2 cellular contexts compared by ENCODE assay signal in the genomic region with DNA sequence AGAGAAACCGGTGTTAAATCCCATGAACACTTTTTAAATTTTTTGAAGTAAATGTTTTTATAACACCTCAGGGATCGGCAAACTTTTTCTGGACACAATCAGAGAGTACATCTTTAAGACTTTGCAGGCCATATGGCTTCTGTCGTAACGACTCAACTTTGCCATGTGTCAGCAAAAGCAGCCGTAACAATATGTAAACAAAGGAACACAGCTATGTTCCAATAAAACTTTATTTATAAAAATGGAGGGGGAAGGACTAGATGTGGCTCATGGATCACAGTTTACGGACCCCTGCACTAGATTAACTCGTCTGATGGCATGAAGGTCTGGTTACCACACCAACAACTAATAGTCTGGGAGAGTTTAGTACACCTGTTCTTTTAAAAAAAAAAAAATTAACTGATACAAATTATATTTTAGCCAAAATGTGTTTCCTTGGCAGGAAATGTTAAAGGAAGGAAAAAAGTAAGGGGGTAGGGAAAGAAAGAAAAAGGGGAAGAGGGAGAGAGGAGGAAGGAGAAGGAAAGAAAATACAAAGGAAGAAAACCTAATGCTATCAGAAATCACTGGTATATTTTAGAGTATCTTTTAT.
TF ChIP-seq lines count a peak whose summit lies in the region.

No MANE protein-coding gene starts in this region.

TF ChIP-seq in IMR-90, 13 proteins besides CTCF, POLR2A, EP300 and RAD21:
- TF ChIP-seq BHLHE40 (IDR thresholded peaks at IDR 0.05; ENCODE audit: low read depth, low read length) (no peak), MAFK (IDR thresholded peaks at IDR 0.05; ENCODE audit: low read depth, low read length) (peak; percentile 53)

TF ChIP-seq in WTC11, 78 proteins besides CTCF, POLR2A, EP300 and RAD21:
- TF ChIP-seq, protein P1, sequence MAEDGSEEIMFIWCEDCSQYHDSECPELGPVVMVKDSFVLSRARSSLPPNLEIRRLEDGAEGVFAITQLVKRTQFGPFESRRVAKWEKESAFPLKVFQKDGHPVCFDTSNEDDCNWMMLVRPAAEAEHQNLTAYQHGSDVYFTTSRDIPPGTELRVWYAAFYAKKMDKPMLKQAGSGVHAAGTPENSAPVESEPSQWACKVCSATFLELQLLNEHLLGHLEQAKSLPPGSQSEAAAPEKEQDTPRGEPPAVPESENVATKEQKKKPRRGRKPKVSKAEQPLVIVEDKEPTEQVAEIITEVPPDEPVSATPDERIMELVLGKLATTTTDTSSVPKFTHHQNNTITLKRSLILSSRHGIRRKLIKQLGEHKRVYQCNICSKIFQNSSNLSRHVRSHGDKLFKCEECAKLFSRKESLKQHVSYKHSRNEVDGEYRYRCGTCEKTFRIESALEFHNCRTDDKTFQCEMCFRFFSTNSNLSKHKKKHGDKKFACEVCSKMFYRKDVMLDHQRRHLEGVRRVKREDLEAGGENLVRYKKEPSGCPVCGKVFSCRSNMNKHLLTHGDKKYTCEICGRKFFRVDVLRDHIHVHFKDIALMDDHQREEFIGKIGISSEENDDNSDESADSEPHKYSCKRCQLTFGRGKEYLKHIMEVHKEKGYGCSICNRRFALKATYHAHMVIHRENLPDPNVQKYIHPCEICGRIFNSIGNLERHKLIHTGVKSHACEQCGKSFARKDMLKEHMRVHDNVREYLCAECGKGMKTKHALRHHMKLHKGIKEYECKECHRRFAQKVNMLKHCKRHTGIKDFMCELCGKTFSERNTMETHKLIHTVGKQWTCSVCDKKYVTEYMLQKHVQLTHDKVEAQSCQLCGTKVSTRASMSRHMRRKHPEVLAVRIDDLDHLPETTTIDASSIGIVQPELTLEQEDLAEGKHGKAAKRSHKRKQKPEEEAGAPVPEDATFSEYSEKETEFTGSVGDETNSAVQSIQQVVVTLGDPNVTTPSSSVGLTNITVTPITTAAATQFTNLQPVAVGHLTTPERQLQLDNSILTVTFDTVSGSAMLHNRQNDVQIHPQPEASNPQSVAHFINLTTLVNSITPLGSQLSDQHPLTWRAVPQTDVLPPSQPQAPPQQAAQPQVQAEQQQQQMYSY (CRISPR knock-in tag; IDR thresholded peaks at IDR 0.05), result no peak
- TF ChIP-seq, protein P2, sequence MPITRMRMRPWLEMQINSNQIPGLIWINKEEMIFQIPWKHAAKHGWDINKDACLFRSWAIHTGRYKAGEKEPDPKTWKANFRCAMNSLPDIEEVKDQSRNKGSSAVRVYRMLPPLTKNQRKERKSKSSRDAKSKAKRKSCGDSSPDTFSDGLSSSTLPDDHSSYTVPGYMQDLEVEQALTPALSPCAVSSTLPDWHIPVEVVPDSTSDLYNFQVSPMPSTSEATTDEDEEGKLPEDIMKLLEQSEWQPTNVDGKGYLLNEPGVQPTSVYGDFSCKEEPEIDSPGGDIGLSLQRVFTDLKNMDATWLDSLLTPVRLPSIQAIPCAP (CRISPR knock-in tag; IDR thresholded peaks at IDR 0.05), result no peak
- no peak for TF ChIP-seq MXD4 (CRISPR knock-in tag; IDR thresholded peaks at IDR 0.05; ENCODE audit: borderline replicate concordance)
- TF ChIP-seq ZNF416 (CRISPR knock-in tag; IDR thresholded peaks at IDR 0.05), result no peak
- no peak for TF ChIP-seq KAT7 (CRISPR knock-in tag; IDR thresholded peaks at IDR 0.05; ENCODE audit: borderline replicate concordance)
- no peak for TF ChIP-seq ZNF232 (CRISPR knock-in tag; IDR thresholded peaks at IDR 0.05)
- TF ChIP-seq SP1 (CRISPR knock-in tag; conservative IDR thresholded peaks at IDR 0.05), result no peak
- TF ChIP-seq, protein P3, sequence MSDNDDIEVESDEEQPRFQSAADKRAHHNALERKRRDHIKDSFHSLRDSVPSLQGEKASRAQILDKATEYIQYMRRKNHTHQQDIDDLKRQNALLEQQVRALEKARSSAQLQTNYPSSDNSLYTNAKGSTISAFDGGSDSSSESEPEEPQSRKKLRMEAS (CRISPR knock-in tag; IDR thresholded peaks at IDR 0.05), result no peak
- no peak for TF ChIP-seq PRRX2 (CRISPR knock-in tag; IDR thresholded peaks at IDR 0.05)
- TF ChIP-seq MYBL2 (CRISPR knock-in tag; IDR thresholded peaks at IDR 0.05), result no peak
- TF ChIP-seq ZNF423 (CRISPR knock-in tag; IDR thresholded peaks at IDR 0.05), result no peak
